Comparison of ENCODE assay signal across 8 cellular contexts in genomic region chr3:42804113-42804830, GRCh38. TPM values are rescaled to one million over a fixed set of nuclear protein-coding genes. Genes with fewer than 3 reads are reported as not detected.
A peak's percentile ranks its signal among the peaks of the same experiment; 100 is the strongest.
DNase-seq lines count a peak whose midpoint lies in the region; ATAC-seq and TF ChIP-seq lines count a peak whose summit lies in the region.

TSS of gene HIGD1A (minus strand) at chr3:42804490. CDS start at chr3:42794253, 10,237 bp downstream.

- POLR2A ChIA-PET in activated CD4-positive, alpha-beta memory T cell treated with anti-CD3 and anti-CD28 coated beads for 36 hours (lab: Charles Lee): interaction anchor here (1.0 kb wide), 2 partner anchors 10 to 26 kb away, joined by 3 read pairs; no protein-coding TSS in a partner anchor

- H3K27ac ChIP-seq in dorsolateral prefrontal cortex (peak within 1 kb of the TSS; percentile 38 to 97 (median 90)), right lobe of liver (peak within 1 kb of the TSS; percentile 98 to 99 (median 98))

- H3K9me3 Mint-ChIP-seq in activated CD4-positive, alpha-beta memory T cell treated with anti-CD3 and anti-CD28 coated beads for 36 hours: no peaks in the 10 kb centered on the region

- no peaks in the 10 kb centered on the region for H3K36me3 ChIP-seq in right lobe of liver

- ATAC-seq in GM19438 (IDR thresholded peaks at IDR 0.05; ENCODE audit: low read depth, unreplicated experiment) (peak; percentile 99), HG03575 (IDR thresholded peaks at IDR 0.05; ENCODE audit: extremely low read depth, insufficient number of reproducible peaks, low FRiP score, unreplicated experiment) (peak; percentile 84), right lobe of liver (peak; percentile 90 to 98 (median 94))

- H3K4me3 ChIP-seq in dorsolateral prefrontal cortex (peak within 1 kb of the TSS; percentile 70 to 99 (median 89)), right lobe of liver (peak within 1 kb of the TSS; percentile 82 to 91 (median 86))

- WGBS in right lobe of liver (ENCODE audit: insufficient coverage, low coverage, low lambda C conversion rate, missing lambda C conversion rate): under 1% methylated on average over 33 of the region's 63 CpGs

- TF ChIP-seq CTCF in dorsolateral prefrontal cortex (IDR thresholded peaks at IDR 0.05 in 54 of 56, conservative IDR thresholded peaks at IDR 0.05 in 2 of 56; ENCODE audit: low read depth in 1 of 56, partially characterized antibody in 56 of 56) (peak in 30 of 56 donors; percentile 7 to 57 (median 26)), right lobe of liver (IDR thresholded peaks at IDR 0.05) (no peak)

- peak within 1 kb of the TSS; percentile 86 for H3K27ac Mint-ChIP-seq in activated CD4-positive, alpha-beta memory T cell treated with anti-CD3 and anti-CD28 coated beads for 36 hours

- peaks cover 32% of the 10 kb centered on the region for H3K4me1 Mint-ChIP-seq in activated CD4-positive, alpha-beta memory T cell treated with anti-CD3 and anti-CD28 coated beads for 36 hours (ENCODE audit: low read depth)

- TF ChIP-seq POLR2A in right lobe of liver (IDR thresholded peaks at IDR 0.05): peak; percentile 100

- H3K4me3 Mint-ChIP-seq in activated CD4-positive, alpha-beta memory T cell treated with anti-CD3 and anti-CD28 coated beads for 36 hours: peak within 1 kb of the TSS; percentile 95

- peaks cover 10% of the 10 kb centered on the region for H3K36me3 Mint-ChIP-seq in activated CD4-positive, alpha-beta memory T cell treated with anti-CD3 and anti-CD28 coated beads for 36 hours

- intact Hi-C loops in activated CD4-positive, alpha-beta memory T cell treated with anti-CD3 and anti-CD28 coated beads for 36 hours (cut with micrococcal nuclease): loop anchor here (1.0 kb wide), 1 partner anchor 31 kb away; the partner anchor contains the start of gene CCDC13
- intact Hi-C loops in dorsolateral prefrontal cortex (cut with DNase I): no loop called here
- intact Hi-C loops in right lobe of liver (cut with DNase I): no loop called here

- H3K4me1 ChIP-seq in right lobe of liver: peaks cover 0 to 42% (median 3%) of the 10 kb centered on the region in 4 donors

- peaks cover 7% of the 10 kb centered on the region for H3K27me3 Mint-ChIP-seq in activated CD4-positive, alpha-beta memory T cell treated with anti-CD3 and anti-CD28 coated beads for 36 hours

- H3K27me3 ChIP-seq in dorsolateral prefrontal cortex (no peaks in the 10 kb centered on the region), right lobe of liver (no peaks in the 10 kb centered on the region)

- no peaks in the 10 kb centered on the region for H3K9me3 ChIP-seq in right lobe of liver

- CTCF ChIA-PET in activated CD4-positive, alpha-beta memory T cell treated with anti-CD3 and anti-CD28 coated beads for 36 hours (lab: Charles Lee): interaction anchor here (0.7 to 2.0 kb wide), 5 partner anchors 17 to 66 kb away, joined by 3 to 7 read pairs (median 4); no protein-coding TSS in a partner anchor

- DNase-seq in CD1c-positive myeloid dendritic cell (ENCODE audit: extremely low spot score): peak; percentile 98
- DNase-seq in NCI-H82 treated with DMSO at 0.1 percent for 48 hours (lab: John Stamatoyannopoulos, UW; ENCODE audit: unreplicated experiment): peak; percentile 84
- peak; percentile 96 for DNase-seq in activated CD4-positive, alpha-beta memory T cell treated with anti-CD3 and anti-CD28 coated beads for 36 hours
- DNase-seq in dorsolateral prefrontal cortex: peak; percentile 91 to 98 (median 96)
- DNase-seq in right lobe of liver: peak; percentile 98 to 99 (median 99)
- peak; percentile 91 to 93 for DNase-seq in stimulated activated CD4-positive, alpha-beta T cell treated with anti-CD3 and anti-CD28 coated beads, Interleukin-4, amount 100 ng/mL, for 4 hours

RNA-seq across cellular contexts. Expression of gene HIGD1A, which starts in this region (rescaled TPM):
- 10 to 100 TPM; 63.7 to 68.4 TPM for total RNA-seq in activated CD4-positive, alpha-beta memory T cell treated with anti-CD3 and anti-CD28 coated beads for 36 hours
- total RNA-seq in dorsolateral prefrontal cortex (100 to 1,000 TPM; 101 to 278 (median 175) TPM), right lobe of liver (100 to 1,000 TPM; 104 to 348 (median 175) TPM)

Comparison
In these comparisons a context has a peak if more than half of its experiments do, and no peak if none do; other contexts are left out.
1. Peak in every context shown above with its lines: DNase-seq, ATAC-seq, H3K4me3 ChIP-seq and H3K27ac ChIP-seq.
2. CTCF ChIP-seq: peak in dorsolateral prefrontal cortex (30 of 56); none in right lobe of liver (0 of 4).